In genomic region chr17:28812136-28812979, GRCh38 we compare ENCODE assay signal across 8 cellular contexts. TPM values are rescaled to one million over a fixed set of nuclear protein-coding genes. Genes with fewer than 3 reads are reported as not detected.
A peak's percentile ranks its signal among the peaks of the same experiment; 100 is the strongest.
DNase-seq lines count a peak whose midpoint lies in the region.

No MANE protein-coding gene starts in this region.

- peak overlapping the region; percentile 71 for H3K4me3 ChIP-seq in HAP-1
- H3K4me3 ChIP-seq in MG63 = peak overlapping the region; percentile 82
- H3K4me3 ChIP-seq in neuron (ENCODE audit: low read length) = peak overlapping the region; percentile 59

- DNase-seq in HAP-1 (ENCODE audit: low spot score in 2 of 2) (peak; percentile 94 to 99), MG63 (peak; percentile 100), SHP77 treated with DMSO at 0.1 percent for 48 hours (lab: John Stamatoyannopoulos, UW) (peak; percentile 93), foreskin melanocyte (peak; percentile 90), stromal cell of bone marrow (ENCODE audit: low read depth) (peak; percentile 96)
- peak; percentile 94 for DNase-seq in activated gamma-delta T cell treated with anti-CD3 and anti-CD28 coated beads, Interleukin-2, amount 50 U/mL, for 16 hours (ENCODE audit: low read depth)

- peaks cover 18% of the 10 kb centered on the region for H3K4me1 ChIP-seq in ES-I3 (ENCODE audit: insufficient read depth, low read length)
- H3K4me1 ChIP-seq in HAP-1 = peaks cover 42% of the 10 kb centered on the region
- H3K4me1 ChIP-seq in neuron (ENCODE audit: insufficient read depth, low read length) = peaks cover 23% of the 10 kb centered on the region

- in situ Hi-C loops in HAP-1 (cut with MboI; ENCODE audit: low sequenced_read_pairs) = no loop called here

- H3K36me3 ChIP-seq in ES-I3 (ENCODE audit: insufficient read depth, low read length) = no peaks in the 10 kb centered on the region
- no peaks in the 10 kb centered on the region for H3K36me3 ChIP-seq in HAP-1 (replicated peaks)
- H3K36me3 ChIP-seq in MG63 = no peaks in the 10 kb centered on the region
- no peaks in the 10 kb centered on the region for H3K36me3 ChIP-seq in neuron (ENCODE audit: insufficient read depth, low read length)

- peak overlapping the region; percentile 77 for H3K9ac ChIP-seq in ES-I3 (ENCODE audit: low read depth, low read length)

- H3K9me3 ChIP-seq in ES-I3 (ENCODE audit: control insufficient read depth, insufficient read depth, low read length) = no peaks in the 10 kb centered on the region
- no peaks in the 10 kb centered on the region for H3K9me3 ChIP-seq in HAP-1
- no peaks in the 10 kb centered on the region for H3K9me3 ChIP-seq in MG63
- H3K9me3 ChIP-seq in neuron (ENCODE audit: low read length) = no peaks in the 10 kb centered on the region

- no peaks in the 10 kb centered on the region for H3K27me3 ChIP-seq in HAP-1 (ENCODE audit: low read depth)
- no peaks in the 10 kb centered on the region for H3K27me3 ChIP-seq in MG63
- H3K27me3 ChIP-seq in neuron (ENCODE audit: insufficient read depth, low read length) = no peaks in the 10 kb centered on the region

- peak overlapping the region; percentile 49 for H2AFZ ChIP-seq in neuron (ENCODE audit: low read depth, low read length)

RNA-seq across cellular contexts. Expression of gene FAM222B, which starts 30.2 kb away (rescaled TPM):
- total RNA-seq in MG63 (2014; rRNA removed; shearing (Covaris generic); ENCODE audit: low replicate concordance) = 0.05 and 0.46 TPM in 2 replicates

RNA-seq across cellular contexts. Expression of gene ERAL1, which starts 42.5 kb away (rescaled TPM):
- 34.5 and 60.8 TPM in 2 replicates for total RNA-seq in MG63 (2014; rRNA removed; shearing (Covaris generic); ENCODE audit: low replicate concordance)

Comparison
In these comparisons a context has a peak if more than half of its experiments do, and no peak if none do; other contexts are left out.
1. Peak in every context shown above with its lines: DNase-seq and H3K4me3 ChIP-seq.